In the genomic region with DNA sequence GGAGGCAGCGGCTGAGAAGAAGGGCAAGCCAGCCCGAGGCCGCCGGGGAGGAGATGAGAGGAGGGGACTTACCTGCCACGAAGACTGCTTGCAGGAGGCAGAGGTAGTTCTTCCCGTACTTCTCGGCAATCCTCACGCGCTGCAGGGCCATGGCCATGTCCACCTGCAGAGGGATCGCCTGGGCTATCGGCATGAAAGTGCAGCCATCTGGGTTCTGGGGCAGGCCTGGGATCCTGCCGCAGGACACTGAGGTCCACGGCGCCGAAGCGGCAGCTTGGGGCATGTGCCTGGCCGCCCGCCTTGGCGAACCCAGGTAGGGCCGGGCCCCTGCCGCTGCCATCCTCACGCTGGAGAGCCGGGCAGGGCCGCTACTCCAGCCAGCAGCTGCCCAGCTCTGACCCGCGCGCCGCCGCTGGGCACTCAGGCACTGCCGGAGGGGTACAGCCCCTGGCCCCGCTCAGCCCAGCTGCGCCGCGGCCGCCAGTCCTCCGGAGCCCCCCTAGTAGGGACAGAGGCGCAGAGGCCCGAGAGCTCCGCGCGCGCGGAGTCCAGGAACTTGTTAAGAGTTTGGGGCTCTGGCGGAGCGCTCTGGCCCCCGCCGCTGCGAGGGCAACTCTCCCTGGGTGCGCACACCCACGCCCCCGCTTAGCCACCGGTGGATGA, we compare ENCODE assay signal across 10 cellular contexts. TPM values are rescaled to one million over a fixed set of nuclear protein-coding genes. Genes with fewer than 3 reads are reported as not detected.
A peak's percentile ranks its signal among the peaks of the same experiment; 100 is the strongest.
DNase-seq lines count a peak whose midpoint lies in the region; TF ChIP-seq lines count a peak whose summit lies in the region.
"Had no signal": no experiment of that assay in that cellular context is flagged by ENCODE, and none has a peak within 500 bp of the region (broad histone marks: within the 10 kb centered on the region; RNA-seq: fewer than 3 reads in every experiment).

No MANE protein-coding gene starts in this region.

- H3K27me3 ChIP-seq in kidney epithelial cell (ENCODE audit: control insufficient read depth, insufficient read depth, low read length) (peaks cover 2% of the 10 kb centered on the region), testis (no peaks in the 10 kb centered on the region)

- H3K9me3 Mint-ChIP-seq in T-helper 2 cell treated with Interferon-gamma antibody and Interleukin-4, amounts not matched to agents 5 μg/mL and 100 μg/mL, for 36 hours: no peaks in the 10 kb centered on the region
- peaks cover 0 to under 1% (median 0%) of the 10 kb centered on the region in 5 experiments for H3K9me3 Mint-ChIP-seq in brain

- no peaks in the 10 kb centered on the region for H3K4me1 ChIP-seq in testis

- H3K27me3 Mint-ChIP-seq in T-helper 2 cell treated with Interferon-gamma antibody and Interleukin-4, amounts not matched to agents 5 μg/mL and 100 μg/mL, for 36 hours (ENCODE audit: low read depth): peaks cover 21% of the 10 kb centered on the region
- peaks cover 16% of the 10 kb centered on the region for H3K27me3 Mint-ChIP-seq in brain

- 0 to 2% methylated on average over 2 to 18 of the region's 52 CpGs for WGBS in testis, 2 donors

- H3K4me3 ChIP-seq in kidney epithelial cell (ENCODE audit: low read depth, low read length) (peak overlapping the region; percentile 35), testis (peak overlapping the region; percentile 17 to 59)

- H3K36me3 ChIP-seq in kidney epithelial cell (ENCODE audit: control insufficient read depth, insufficient read depth, low read length) (no peaks in the 10 kb centered on the region), testis (ENCODE audit: low read depth, missing control alignments) (no peaks in the 10 kb centered on the region)

- peaks cover 1% of the 10 kb centered on the region for H3K4me1 Mint-ChIP-seq in T-helper 2 cell treated with Interferon-gamma antibody and Interleukin-4, amounts not matched to agents 5 μg/mL and 100 μg/mL, for 36 hours (ENCODE audit: low read depth)
- H3K4me1 Mint-ChIP-seq in brain: peaks cover 4% of the 10 kb centered on the region

- H3K36me3 Mint-ChIP-seq in T-helper 2 cell treated with Interferon-gamma antibody and Interleukin-4, amounts not matched to agents 5 μg/mL and 100 μg/mL, for 36 hours (ENCODE audit: low read depth): no peaks in the 10 kb centered on the region
- H3K36me3 Mint-ChIP-seq in brain: no peaks in the 10 kb centered on the region

- peak overlapping the region in 1 of 2 donors; percentile 55 for H3K27ac ChIP-seq in testis
- H3K27ac ChIP-seq: C4-2B had no signal

- no peak overlapping the region for H3K27ac Mint-ChIP-seq in T-helper 2 cell treated with Interferon-gamma antibody and Interleukin-4, amounts not matched to agents 5 μg/mL and 100 μg/mL, for 36 hours
- no peak overlapping the region for H3K27ac Mint-ChIP-seq in brain

- no peak for TF ChIP-seq POLR2A in testis (IDR thresholded peaks at IDR 0.05)

- H3K4me3 Mint-ChIP-seq in T-helper 2 cell treated with Interferon-gamma antibody and Interleukin-4, amounts not matched to agents 5 μg/mL and 100 μg/mL, for 36 hours: peak overlapping the region; percentile 45
- peak overlapping the region; percentile 37 to 78 (median 73) for H3K4me3 Mint-ChIP-seq in brain

- TF ChIP-seq CTCF in brain (conservative IDR thresholded peaks at IDR 0.05) (no peak), kidney epithelial cell (IDR thresholded peaks at IDR 0.05; ENCODE audit: insufficient read depth, low read length, poor library complexity, severe bottlenecking) (no peak), testis (IDR thresholded peaks at IDR 0.05) (no peak)

- H3K9me3 ChIP-seq in testis: no peaks in the 10 kb centered on the region

- no peak for DNase-seq in T-helper 2 cell treated with Interferon-gamma antibody and Interleukin-4, amounts not matched to agents 5 μg/mL and 100 μg/mL, for 36 hours (ENCODE audit: low spot score)
- DNase-seq in T-helper 2 cell (no peak), kidney epithelial cell (ENCODE audit: low read depth) (no peak), testis (no peak), NCI-H2081 (lab: John Stamatoyannopoulos, UW) (no peak), globus pallidus (ENCODE audit: low spot score) (no peak)
- DNase-seq in activated CD4-positive, CD25-positive, alpha-beta regulatory T cell treated with anti-CD3 and anti-CD28 coated beads, Interleukin-2, amount 50 U/mL, for 72 hours: no peak
- DNase-seq: stimulated activated CD4-positive, alpha-beta T cell treated with anti-CD3 and anti-CD28 coated beads, Interleukin-4, amount 100 ng/mL, for 1 hour had no signal

- intact Hi-C loops in testis (cut with DNase I; ENCODE audit: low total_unique reads): no loop called here

RNA-seq across cellular contexts. Expression of gene MCF2, which starts 16.0 kb away (rescaled TPM):
- polyA plus RNA-seq in brain (ENCODE audit: insufficient read depth, low read depth, low replicate concordance): 0.54 TPM
- total RNA-seq in kidney epithelial cell: not detected in 2 replicates
- 10 to 100 TPM; 55.2 to 55.5 TPM for total RNA-seq in testis
- 19.6 TPM for polyA plus RNA-seq in testis (ENCODE audit: insufficient read depth, low read depth, low replicate concordance)

Comparison
In these comparisons a context has a peak if more than half of its experiments do, and no peak if none do; other contexts are left out.
1. RNA of gene MCF2, which starts 16.0 kb away (total RNA-seq): 55.2 to 55.5 TPM in testis; not detected in kidney epithelial cell; every median in the first group is over 10 times any median in the second.